21 cellular contexts compared by ENCODE assay signal in the genomic region with DNA sequence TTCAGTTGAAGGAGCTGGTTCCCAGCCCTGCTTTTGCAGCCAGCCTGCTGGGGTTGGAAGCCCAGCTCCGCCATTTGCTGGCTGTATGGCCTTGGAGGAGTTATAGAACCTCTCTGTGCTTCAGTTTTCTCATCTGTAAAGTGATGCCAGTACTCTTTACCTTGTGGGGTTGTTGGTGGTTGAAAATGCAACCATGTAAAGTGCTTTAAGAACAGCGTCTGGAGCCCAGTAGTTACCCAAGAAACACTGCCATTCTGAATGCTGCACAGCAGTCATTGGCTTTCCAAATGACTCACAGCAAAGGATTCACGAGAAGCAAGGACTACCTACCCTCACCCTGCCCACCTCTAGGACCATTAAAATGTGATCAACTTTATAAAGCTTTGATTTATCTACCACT.
DNase-seq lines count a peak whose midpoint lies in the region; ATAC-seq, FAIRE-seq and TF ChIP-seq lines count a peak whose summit lies in the region.
"Had no signal": no experiment of that assay in that cellular context is flagged by ENCODE, and none has a peak within 500 bp of the region (broad histone marks: within the 10 kb centered on the region; RNA-seq: fewer than 3 reads in every experiment).

No MANE protein-coding gene starts in this region.

- H3K27ac ChIP-seq in BLaER1 treated with 17β-estradiol and CSF1 and Interleukin-3, amounts not matched to agents 10 nM and 100 nM: peak overlapping the region in 1 of 11 experiments; percentile 11; a peak in 1 of 22 replicates
- no peak overlapping the region for H3K27ac ChIP-seq in GM12878 (ENCODE audit: control insufficient read depth, insufficient read depth)
- H3K27ac ChIP-seq: A549, C4-2B had no signal

- H3K27ac Mint-ChIP-seq in immature natural killer cell: no peak overlapping the region
- H3K27ac Mint-ChIP-seq: B cell; CD4-positive, alpha-beta T cell; CD8-positive, alpha-beta T cell had no signal

- peaks cover 0 to 99% (median 0%) of the 10 kb centered on the region in 11 experiments; a peak in 4 of 22 replicates for H3K36me3 ChIP-seq in BLaER1 treated with 17β-estradiol and CSF1 and Interleukin-3, amounts not matched to agents 10 nM and 100 nM
- no peaks in the 10 kb centered on the region for H3K36me3 ChIP-seq in Loucy (ENCODE audit: insufficient read depth, low read length)
- no peaks in the 10 kb centered on the region for H3K36me3 ChIP-seq in GM12878 (ENCODE audit: control insufficient read depth in 2 of 2, insufficient read depth in 2 of 2, low read length in 1 of 2)

- no peak overlapping the region for H3K4me3 ChIP-seq in BLaER1 treated with 17β-estradiol and CSF1 and Interleukin-3, amounts not matched to agents 10 nM and 100 nM
- H3K4me3 ChIP-seq in Loucy (ENCODE audit: low read length, poor library complexity, severe bottlenecking): peak overlapping the region; percentile 22
- H3K4me3 ChIP-seq in GM12878: no peak overlapping the region
- H3K4me3 ChIP-seq: A549 had no signal

- TF ChIP-seq POLR2A in GM12878 (IDR thresholded peaks at IDR 0.05; ENCODE audit: low read depth, low read length): no peak

- RAD21 ChIA-PET in GM12878 (lab: Charles Lee; ENCODE audit: unreplicated experiment): no interaction called here

- H2AFZ ChIP-seq in Loucy (ENCODE audit: low read length): no peak overlapping the region
- H2AFZ ChIP-seq in GM12878 (ENCODE audit: control insufficient read depth, low read depth, low read length): no peak overlapping the region

- POLR2A ChIA-PET in GM12878 (lab: Charles Lee): no interaction called here

- H4K20me1 ChIP-seq in BLaER1 treated with 17β-estradiol and CSF1 and Interleukin-3, amounts not matched to agents 10 nM and 100 nM: peaks cover 0 to 100% (median 0%) of the 10 kb centered on the region in 11 experiments; a peak in 3 of 22 replicates
- H4K20me1 ChIP-seq in Loucy (ENCODE audit: insufficient read depth, low read length, poor library complexity, severe bottlenecking) (no peaks in the 10 kb centered on the region), GM12878 (ENCODE audit: control insufficient read depth, insufficient read depth) (no peaks in the 10 kb centered on the region)

- FAIRE-seq in GM12878 (lab: Jason Lieb, UNC): no peak
- FAIRE-seq: A549, D721Med, G401.6, GM12891 had no signal

- peaks cover 2 to 10% (median 4%) of the 10 kb centered on the region in 3 donors for H3K27me3 Mint-ChIP-seq in immature natural killer cell (ENCODE audit: low read depth in 3 of 3)

- no TSS peak for BruUV-seq in GM12878 (replicated peaks; lab: Mats Ljungman, UMichigan)

- peaks cover 9 to 78% (median 49%) of the 10 kb centered on the region in 10 experiments; a peak in 19 of 20 replicates for H3K4me1 ChIP-seq in BLaER1 treated with 17β-estradiol and CSF1 and Interleukin-3, amounts not matched to agents 10 nM and 100 nM
- peaks cover 57% of the 10 kb centered on the region for H3K4me1 ChIP-seq in Loucy (ENCODE audit: insufficient read depth, low read length, poor library complexity, severe bottlenecking)
- H3K4me1 ChIP-seq in GM12878 (ENCODE audit: control insufficient read depth, insufficient read depth, low read length): no peaks in the 10 kb centered on the region
- H3K4me1 ChIP-seq: A549, Caco-2 had no signal

- no peak for TF ChIP-seq EP300 in GM12878 (IDR thresholded peaks at IDR 0.05; ENCODE audit: borderline replicate concordance in 1 of 2, control insufficient read depth in 1 of 2, low read depth in 2 of 2, low read length in 2 of 2)

- H3K27me3 ChIP-seq in BLaER1 treated with 17β-estradiol and CSF1 and Interleukin-3, amounts not matched to agents 10 nM and 100 nM: no peaks in the 10 kb centered on the region
- H3K27me3 ChIP-seq in Loucy (ENCODE audit: insufficient read depth, low read length, poor library complexity, severe bottlenecking) (no peaks in the 10 kb centered on the region), GM12878 (replicated peaks in 1 of 2; ENCODE audit: control insufficient read depth in 2 of 2, insufficient read depth in 2 of 2, low read length in 1 of 2) (no peaks in the 10 kb centered on the region)

- no peaks in the 10 kb centered on the region for H3F3A ChIP-seq in Loucy (ENCODE audit: low read depth)

- in situ Hi-C loops in GM12878 (cut with MboI): no loop called here

- H3K9me2 ChIP-seq in Loucy (replicated peaks; ENCODE audit: low read depth, low read length): no peaks in the 10 kb centered on the region

- DNase-seq in GM12878 (ENCODE audit: low read depth, low spot score) (no peak), occipital lobe (lab: John Stamatoyannopoulos, UW) (no peak), immature natural killer cell (no peak)
- DNase-seq in stimulated activated CD4-positive, alpha-beta T cell treated with anti-CD3 and anti-CD28 coated beads, Interleukin-2, amount 100 ng/mL, for 24 hours: no peak
- DNase-seq: 8988T; AML-193; Caco-2; Calu3; CD4-positive, alpha-beta T cell; CD8-positive, alpha-beta T cell; DMS79 treated with DMSO at 0.1 percent for 48 hours; GF-D8 had no signal

- no peak for TF ChIP-seq RAD21 in GM12878 (IDR thresholded peaks at IDR 0.05; ENCODE audit: insufficient read depth, low read depth, low read length)

- CTCF ChIA-PET in GM12878 (lab: Yijun Ruan, JAX): no interaction called here

- WGBS in GM12878 (ENCODE audit: insufficient coverage, insufficient replicate concordance, low lambda C conversion rate, missing lambda C conversion rate): 4% methylated on average over 3 of the region's 3 CpGs

- intact Hi-C loops in GM12878 (cut with micrococcal nuclease; ENCODE audit: unreplicated experiment): no loop called here

- H3K9me3 ChIP-seq in BLaER1 treated with 17β-estradiol and CSF1 and Interleukin-3, amounts not matched to agents 10 nM and 100 nM (replicated peaks in 1 of 11): no peaks in the 10 kb centered on the region
- H3K9me3 ChIP-seq in Loucy (ENCODE audit: insufficient read depth, low read depth, low read length): no peaks in the 10 kb centered on the region
- H3K9me3 ChIP-seq in GM12878 (replicated peaks; ENCODE audit: control insufficient read depth, insufficient read depth, low read length): no peaks in the 10 kb centered on the region
- H3K9me3 ChIP-seq: A549, Caco-2 had no signal

- ATAC-seq in GM12878 (peak; percentile 37; the same call in 2 of the 3 replicates), GM18870 (IDR thresholded peaks at IDR 0.05; ENCODE audit: unreplicated experiment) (no peak)
- ATAC-seq: A549; CD8-positive, alpha-beta T cell had no signal

- TF ChIP-seq CTCF in Loucy (conservative IDR thresholded peaks at IDR 0.05; ENCODE audit: low read length) (no peak), GM12878 (IDR thresholded peaks at IDR 0.05 in 2 of 3, conservative IDR thresholded peaks at IDR 0.05 in 1 of 3; ENCODE audit: control insufficient read depth in 2 of 3, extremely low read depth in 1 of 3, insufficient read depth in 1 of 3, low read depth in 3 of 3, low read length in 3 of 3) (no peak)

- no peak overlapping the region for H3K4me3 Mint-ChIP-seq in immature natural killer cell
- H3K4me3 Mint-ChIP-seq: B cell; CD4-positive, alpha-beta T cell; CD8-positive, alpha-beta T cell had no signal

- no peak overlapping the region for H3K9ac ChIP-seq in BLaER1 treated with 17β-estradiol and CSF1 and Interleukin-3, amounts not matched to agents 10 nM and 100 nM
- H3K9ac ChIP-seq in Loucy (ENCODE audit: low read depth, low read length, poor library complexity, severe bottlenecking) (no peak overlapping the region), GM12878 (ENCODE audit: control insufficient read depth, insufficient read depth, low read length) (no peak overlapping the region)

- H3K36me3 Mint-ChIP-seq in immature natural killer cell: no peaks in the 10 kb centered on the region
- H3K36me3 Mint-ChIP-seq: CD8-positive, alpha-beta T cell had no signal

- H3K9me3 Mint-ChIP-seq in immature natural killer cell: no peaks in the 10 kb centered on the region
- H3K9me3 Mint-ChIP-seq: CD4-positive, alpha-beta T cell; CD8-positive, alpha-beta T cell had no signal

- no peaks in the 10 kb centered on the region for H3K4me1 Mint-ChIP-seq in immature natural killer cell
- H3K4me1 Mint-ChIP-seq: B cell had no signal

- SMC1A ChIA-PET in GM12878 (lab: Charles Lee; ENCODE audit: uncharacterized antibody, unreplicated experiment): no interaction called here

- H3K4me2 ChIP-seq in BLaER1 treated with 17β-estradiol and CSF1 and Interleukin-3, amounts not matched to agents 10 nM and 100 nM: peak overlapping the region in 10 of 11 experiments; percentile 25 to 89 (median 82); a peak in 19 of 22 replicates
- H3K4me2 ChIP-seq in Loucy (ENCODE audit: low read depth, low read length, poor library complexity, severe bottlenecking) (peak overlapping the region; percentile 62), GM12878 (ENCODE audit: control insufficient read depth, insufficient read depth) (no peak overlapping the region)
- H3K4me2 ChIP-seq: A549 had no signal

- H3K79me2 ChIP-seq in Loucy (ENCODE audit: insufficient read depth, low read length) (no peaks in the 10 kb centered on the region), GM12878 (ENCODE audit: control insufficient read depth, insufficient read depth, low read length) (no peaks in the 10 kb centered on the region)

TF ChIP-seq in GM12878, 131 proteins besides CTCF, POLR2A, EP300 and RAD21:
- TF ChIP-seq CHD1 (IDR thresholded peaks at IDR 0.05; ENCODE audit: low read depth, low read length): no peak
- no peak for TF ChIP-seq POU2F2 (IDR thresholded peaks at IDR 0.05; ENCODE audit: borderline replicate concordance, low read depth, low read length)
- no peak for TF ChIP-seq RUNX3 (IDR thresholded peaks at IDR 0.05; ENCODE audit: low read length)
- TF ChIP-seq JUND (IDR thresholded peaks at IDR 0.05; ENCODE audit: low read depth, low read length): no peak
